Comparison of ENCODE assay signal across 29 cellular contexts in genomic region chrX:55924574-55924973, GRCh38.
"Had no signal": no experiment of that assay in that cellular context is flagged by ENCODE, and none has a peak within 500 bp of the region (broad histone marks: within the 10 kb centered on the region; RNA-seq: fewer than 3 reads in every experiment).

No MANE protein-coding gene starts in this region.

- H3K36me3 Mint-ChIP-seq: activated CD8-positive, alpha-beta memory T cell treated with anti-CD3 and anti-CD28 coated beads, Interleukin-2, amount 10 ng/mL, durations not matched to agents 7 days and 5 days had no signal

- H3K9me3 Mint-ChIP-seq: activated B cell treated with CpG ODN at 0.5 μM for 24 hours; activated CD4-positive, alpha-beta T cell treated with anti-CD3 and anti-CD28 coated beads, Interleukin-2, amount 10 ng/mL, durations not matched to agents 24 days and 14 days; activated naive CD4-positive, alpha-beta T cell treated with anti-CD3 and anti-CD28 coated beads, Interleukin-2, amount 50 U/mL, for 24 hours had no signal

- H3K27ac Mint-ChIP-seq: activated B cell treated with CpG ODN at 0.5 μM for 24 hours; activated CD4-positive, alpha-beta T cell treated with anti-CD3 and anti-CD28 coated beads, Interleukin-2, amount 10 ng/mL, durations not matched to agents 24 days and 14 days; activated CD8-positive, alpha-beta memory T cell treated with anti-CD3 and anti-CD28 coated beads, Interleukin-2, amount 10 ng/mL, durations not matched to agents 7 days and 5 days; activated naive CD4-positive, alpha-beta T cell treated with anti-CD3 and anti-CD28 coated beads, Interleukin-2, amount 50 U/mL, for 24 hours; activated T-cell treated with anti-CD3 and anti-CD28 coated beads, Interleukin-2, amount 50 U/mL, for 24 hours; activated T-helper 1 cell treated with anti-CD3 and anti-CD28 coated beads, Interleukin-12 subunit alpha, Interleukin-12 subunit beta, Interleukin-2, Interleukin-4 antibody, amounts not matched to agents 30 ng/mL and 10 ng/mL and 1 ng/mL, durations not matched to agents 14 hours and 24 hours and 36 hours; T-helper 1 cell treated with Interleukin-12 subunit alpha and Interleukin-12 subunit beta and Interleukin-4 antibody, amounts not matched to agents 30 μg/mL and 1 μg/mL, for 36 hours had no signal

- H3K4me3 Mint-ChIP-seq: activated B cell treated with CpG ODN at 0.5 μM for 24 hours; activated CD4-positive, alpha-beta T cell treated with anti-CD3 and anti-CD28 coated beads, Interleukin-2, amount 10 ng/mL, durations not matched to agents 24 days and 14 days; activated CD8-positive, alpha-beta memory T cell treated with anti-CD3 and anti-CD28 coated beads, Interleukin-2, amount 10 ng/mL, durations not matched to agents 7 days and 5 days; activated naive CD4-positive, alpha-beta T cell treated with anti-CD3 and anti-CD28 coated beads, Interleukin-2, amount 50 U/mL, for 24 hours; activated T-cell treated with anti-CD3 and anti-CD28 coated beads, Interleukin-2, amount 50 U/mL, for 24 hours; activated T-helper 1 cell treated with anti-CD3 and anti-CD28 coated beads, Interleukin-12 subunit alpha, Interleukin-12 subunit beta, Interleukin-2, Interleukin-4 antibody, amounts not matched to agents 30 ng/mL and 10 ng/mL and 1 ng/mL, durations not matched to agents 14 hours and 24 hours and 36 hours; T-helper 1 cell treated with Interleukin-12 subunit alpha and Interleukin-12 subunit beta and Interleukin-4 antibody, amounts not matched to agents 30 μg/mL and 1 μg/mL, for 36 hours had no signal

- DNase-seq: activated B cell treated with CpG ODN at 0.5 μM for 24 hours; activated CD4-positive, alpha-beta T cell treated with anti-CD3 and anti-CD28 coated beads for 1 hour; activated CD4-positive, alpha-beta T cell treated with anti-CD3 and anti-CD28 coated beads, Interleukin-2, amount 10 ng/mL, durations not matched to agents 24 days and 14 days; activated CD4-positive, alpha-beta T cell treated with anti-CD3 and anti-CD28 coated beads, Interleukin-2, amount 50 U/mL, for 48 hours; activated CD8-positive, alpha-beta memory T cell treated with anti-CD3 and anti-CD28 coated beads, Interleukin-2, amount 10 ng/mL, durations not matched to agents 7 days and 5 days; activated effector memory CD4-positive, alpha-beta T cell treated with Interleukin-2 at 50 U/mL for 16 hours; activated naive CD4-positive, alpha-beta T cell; activated T-cell treated with anti-CD3 and anti-CD28 coated beads, Interleukin-2, amount 50 U/mL, for 24 hours; body of pancreas; central memory CD4-positive, alpha-beta T cell; MG63; NCI-H1105; NCI-H1436; NCI-H1694 treated with DMSO at 0.1 percent for 48 hours; NCI-H2081; NCI-H510A treated with DMSO at 0.1 percent for 48 hours; NCI-H69; NK-92 treated with Interleukin-12 subunit alpha and Interleukin-12 subunit beta, amount 100 ng/mL, for 24 hours; OCI-M1; Right ventricle myocardium superior; T-helper 9 cell had no signal

- H3K27me3 ChIP-seq: ascending aorta, body of pancreas, MG63, SJSA1 had no signal

- ATAC-seq: activated CD8-positive, alpha-beta memory T cell treated with anti-CD3 and anti-CD28 coated beads, Interleukin-2, amount 10 ng/mL, durations not matched to agents 7 days and 5 days; body of pancreas; Panc1; SK-N-SH treated with all-trans-retinoic acid at 6 μM for 48 hours had no signal

- H3K36me3 ChIP-seq: ascending aorta, MG63, SJSA1 had no signal

- H3K4me1 Mint-ChIP-seq: activated CD4-positive, alpha-beta T cell treated with anti-CD3 and anti-CD28 coated beads, Interleukin-2, amount 10 ng/mL, durations not matched to agents 24 days and 14 days; activated CD8-positive, alpha-beta memory T cell treated with anti-CD3 and anti-CD28 coated beads, Interleukin-2, amount 10 ng/mL, durations not matched to agents 7 days and 5 days; activated naive CD4-positive, alpha-beta T cell treated with anti-CD3 and anti-CD28 coated beads, Interleukin-2, amount 50 U/mL, for 24 hours had no signal

- H3K27me3 Mint-ChIP-seq: activated B cell treated with CpG ODN at 0.5 μM for 24 hours; activated CD4-positive, alpha-beta T cell treated with anti-CD3 and anti-CD28 coated beads, Interleukin-2, amount 10 ng/mL, durations not matched to agents 24 days and 14 days; activated CD8-positive, alpha-beta memory T cell treated with anti-CD3 and anti-CD28 coated beads, Interleukin-2, amount 10 ng/mL, durations not matched to agents 7 days and 5 days; activated naive CD4-positive, alpha-beta T cell treated with anti-CD3 and anti-CD28 coated beads, Interleukin-2, amount 50 U/mL, for 24 hours had no signal

- H3K4me1 ChIP-seq: ascending aorta, body of pancreas, SJSA1 had no signal

- H3K9me3 ChIP-seq: body of pancreas, MG63, SJSA1 had no signal

- H3K27ac ChIP-seq: ascending aorta, body of pancreas, RWPE1, SJSA1 had no signal

- H3K4me3 ChIP-seq: ascending aorta, body of pancreas, MG63, SJSA1 had no signal
